8 cellular contexts compared by ENCODE assay signal in the genomic region with DNA sequence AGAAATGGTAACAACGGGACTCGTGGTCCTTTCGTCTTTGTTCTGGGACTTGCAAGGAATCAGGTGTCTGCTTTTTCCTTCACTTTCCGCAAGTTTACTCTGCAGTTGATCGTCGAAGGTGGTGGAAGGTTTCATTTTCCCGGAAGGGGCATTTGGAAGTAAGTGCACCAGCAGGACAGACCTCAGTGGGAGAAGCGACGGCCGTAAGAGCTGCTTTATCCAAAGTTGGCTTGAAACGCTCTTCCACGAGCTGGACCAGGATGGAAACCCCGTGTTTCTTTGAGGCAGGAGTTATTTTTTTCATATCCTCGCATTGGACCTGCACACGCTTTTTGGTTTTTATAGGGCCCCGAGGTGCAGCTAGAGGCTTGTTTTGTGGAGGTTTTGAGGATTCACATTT. TPM values are rescaled to one million over a fixed set of nuclear protein-coding genes. Genes with fewer than 3 reads are reported as not detected.
DNase-seq lines count a peak whose midpoint lies in the region; ATAC-seq and TF ChIP-seq lines count a peak whose summit lies in the region.

No MANE protein-coding gene starts in this region.

- peak overlapping the region; percentile 91 for H3K4me3 ChIP-seq in BLaER1
- H3K4me3 ChIP-seq in NT2/D1 (ENCODE audit: insufficient read length, low read depth), result peak overlapping the region; percentile 72
- peak overlapping the region; percentile 83 for H3K4me3 ChIP-seq in ectodermal cell (ENCODE audit: insufficient read depth, low read depth, low read length)

- DNase-seq in NT2/D1 (ENCODE audit: low read depth, low spot score) (no peak), LoVo (ENCODE audit: low spot score) (no peak), SIG-M5 (lab: John Stamatoyannopoulos, UW) (no peak), putamen (ENCODE audit: low spot score) (no peak)

- ATAC-seq in GM21360 (IDR thresholded peaks at IDR 0.05; ENCODE audit: unreplicated experiment), result no peak

- TF ChIP-seq CTCF in nephron (IDR thresholded peaks at IDR 0.05; ENCODE audit: unreplicated experiment in 3 of 3), result no peak

- peak overlapping the region; percentile 91 to 97 (median 94) for H3K4me3 Mint-ChIP-seq in nephron

- H3K36me3 Mint-ChIP-seq in nephron (ENCODE audit: low read depth), result peaks cover 8% of the 10 kb centered on the region

- no peaks in the 10 kb centered on the region for H3K9me3 Mint-ChIP-seq in nephron

- H3K36me3 ChIP-seq in BLaER1, result peaks cover 36% of the 10 kb centered on the region
- peaks cover 36% of the 10 kb centered on the region for H3K36me3 ChIP-seq in NT2/D1 (ENCODE audit: insufficient read depth, insufficient read length, low read length)
- no peaks in the 10 kb centered on the region for H3K36me3 ChIP-seq in ectodermal cell (ENCODE audit: control insufficient read depth, insufficient read depth, low read length)

- H3K9me3 ChIP-seq in BLaER1, result no peaks in the 10 kb centered on the region
- H3K9me3 ChIP-seq in NT2/D1 (ENCODE audit: insufficient read depth, low read length), result no peaks in the 10 kb centered on the region
- no peaks in the 10 kb centered on the region for H3K9me3 ChIP-seq in ectodermal cell (ENCODE audit: control insufficient read depth, low read length)

- H3K27ac ChIP-seq in BLaER1 (peak overlapping the region; percentile 85; the same call in 1 of the 2 replicates), ectodermal cell (ENCODE audit: insufficient read depth, low read depth, low read length, poor library complexity, severe bottlenecking) (no peak overlapping the region)

- H3K27me3 Mint-ChIP-seq in nephron (ENCODE audit: low read depth), result no peaks in the 10 kb centered on the region

- 62 to 68% methylated on average over 16 of the region's 16 CpGs for WGBS in ectodermal cell, 2 experiments

- H3K4me1 ChIP-seq in BLaER1 (peaks cover 72% of the 10 kb centered on the region), NT2/D1 (ENCODE audit: insufficient read depth, insufficient read length) (peaks cover 33% of the 10 kb centered on the region), ectodermal cell (ENCODE audit: control insufficient read depth, insufficient read depth, low read length) (peaks cover 47% of the 10 kb centered on the region)

- peak overlapping the region; percentile 99 for H3K4me2 ChIP-seq in BLaER1

- H3K4me1 Mint-ChIP-seq in nephron, result peaks cover 28% of the 10 kb centered on the region

- H3K27ac Mint-ChIP-seq in nephron, result peak overlapping the region; percentile 58 to 85 (median 77)

- H3K27me3 ChIP-seq in BLaER1 (no peaks in the 10 kb centered on the region), NT2/D1 (ENCODE audit: insufficient read depth, insufficient read length) (no peaks in the 10 kb centered on the region), ectodermal cell (ENCODE audit: control insufficient read depth, insufficient read depth, low read length, poor library complexity, severe bottlenecking) (no peaks in the 10 kb centered on the region)

- peaks cover 57% of the 10 kb centered on the region for H4K20me1 ChIP-seq in BLaER1

- H3K9ac ChIP-seq in BLaER1 (peak overlapping the region; percentile 89), NT2/D1 (ENCODE audit: insufficient read length, low read depth) (peak overlapping the region; percentile 76)

RNA-seq across cellular contexts. Expression of gene BRI3, which starts 1.2 kb away (rescaled TPM):
- 143 TPM for polyA plus RNA-seq in ectodermal cell (2013, experiment 1 of 4)
- 145 TPM for polyA plus RNA-seq in ectodermal cell (2013, experiment 2 of 4)
- 133 TPM for polyA plus RNA-seq in ectodermal cell (2013, experiment 3 of 4)
- 159 TPM for polyA plus RNA-seq in ectodermal cell (2013, experiment 4 of 4)

RNA-seq across cellular contexts. Expression of gene TECPR1, which starts 30.7 kb away (rescaled TPM):
- polyA plus RNA-seq in ectodermal cell (2013, experiment 1 of 4), result 26.2 TPM
- 28.6 TPM for polyA plus RNA-seq in ectodermal cell (2013, experiment 2 of 4)
- 16.0 TPM for polyA plus RNA-seq in ectodermal cell (2013, experiment 3 of 4)
- 24.5 TPM for polyA plus RNA-seq in ectodermal cell (2013, experiment 4 of 4)
